19 cellular contexts compared by ENCODE assay signal in the genomic region with DNA sequence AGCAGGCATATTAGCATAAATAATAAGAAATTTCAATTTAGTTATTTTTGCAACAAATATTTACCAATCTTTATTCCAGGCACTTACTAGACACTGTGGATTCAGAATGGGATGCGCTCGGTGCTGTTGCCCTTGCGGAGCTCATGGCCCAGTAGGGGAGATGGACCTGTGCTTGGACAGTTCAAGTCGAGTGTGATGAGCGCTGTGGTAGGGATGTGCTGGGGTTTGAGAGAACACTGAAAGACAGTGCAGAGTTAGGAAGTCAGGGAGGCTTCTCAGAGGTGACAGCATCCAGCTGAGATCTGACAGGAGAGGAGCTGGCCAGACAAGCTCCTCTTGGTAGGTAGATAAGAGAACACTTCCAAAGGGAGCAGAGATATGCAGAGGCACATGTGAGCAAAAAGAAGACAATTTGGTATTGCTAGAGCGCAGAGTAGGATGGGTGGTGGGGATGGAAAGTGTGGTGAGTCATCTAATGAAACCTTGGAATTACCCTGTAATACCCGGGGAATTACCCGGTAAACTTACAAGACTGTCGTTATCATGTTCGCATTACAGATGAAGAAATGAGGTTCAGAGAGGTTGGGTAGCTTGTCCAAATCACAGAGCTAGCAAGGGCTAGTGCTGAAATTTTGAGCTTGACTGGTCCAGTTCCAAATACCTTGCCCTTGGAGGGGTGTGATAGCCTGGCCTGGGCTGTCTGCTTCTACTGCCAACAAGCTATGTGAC.
DNase-seq lines count a peak whose midpoint lies in the region; ATAC-seq and TF ChIP-seq lines count a peak whose summit lies in the region.
"Had no signal": no experiment of that assay in that cellular context is flagged by ENCODE, and none has a peak within 500 bp of the region (broad histone marks: within the 10 kb centered on the region; RNA-seq: fewer than 3 reads in every experiment).

No MANE protein-coding gene starts in this region.

- peaks cover 0 to 21% (median 4%) of the 10 kb centered on the region in 7 donors for H3K27me3 ChIP-seq in spleen (replicated peaks in 1 of 7)
- no peaks in the 10 kb centered on the region for H3K27me3 ChIP-seq in thyroid gland
- H3K27me3 ChIP-seq: right lobe of liver had no signal

- H3K4me1 Mint-ChIP-seq in stimulated activated memory B cell treated with anti-CD40 and anti-IgM and Interleukin-4, amounts not matched to agents 10 μg/mL and 1 μg/mL and 100 μg/mL, for 72 hours = no peaks in the 10 kb centered on the region

- peaks cover 5% of the 10 kb centered on the region for H3K9me3 Mint-ChIP-seq in stimulated activated memory B cell treated with anti-CD40 and anti-IgM and Interleukin-4, amounts not matched to agents 10 μg/mL and 1 μg/mL and 100 μg/mL, for 72 hours
- H3K9me3 Mint-ChIP-seq: T-helper 2 cell treated with Interferon-gamma antibody and Interleukin-4, amounts not matched to agents 5 μg/mL and 100 μg/mL, for 36 hours had no signal

- H3K27ac Mint-ChIP-seq in stimulated activated memory B cell treated with anti-CD40 and anti-IgM and Interleukin-4, amounts not matched to agents 10 μg/mL and 1 μg/mL and 100 μg/mL, for 72 hours = no peak overlapping the region
- H3K27ac Mint-ChIP-seq: T-helper 2 cell treated with Interferon-gamma antibody and Interleukin-4, amounts not matched to agents 5 μg/mL and 100 μg/mL, for 36 hours had no signal

- H3K4me1 ChIP-seq in spleen (no peaks in the 10 kb centered on the region), thyroid gland (peaks cover 8 to 14% of the 10 kb centered on the region in 2 donors)
- H3K4me1 ChIP-seq: heart left ventricle, right lobe of liver had no signal

- H3K36me3 ChIP-seq in spleen (no peaks in the 10 kb centered on the region), thyroid gland (no peaks in the 10 kb centered on the region)
- H3K36me3 ChIP-seq: heart left ventricle, right lobe of liver had no signal

- no peaks in the 10 kb centered on the region for H3K27me3 Mint-ChIP-seq in stimulated activated memory B cell treated with anti-CD40 and anti-IgM and Interleukin-4, amounts not matched to agents 10 μg/mL and 1 μg/mL and 100 μg/mL, for 72 hours

- no peak overlapping the region for H3K4me3 Mint-ChIP-seq in stimulated activated memory B cell treated with anti-CD40 and anti-IgM and Interleukin-4, amounts not matched to agents 10 μg/mL and 1 μg/mL and 100 μg/mL, for 72 hours
- H3K4me3 Mint-ChIP-seq: T-helper 2 cell treated with Interferon-gamma antibody and Interleukin-4, amounts not matched to agents 5 μg/mL and 100 μg/mL, for 36 hours had no signal

- ATAC-seq in GM18502 (IDR thresholded peaks at IDR 0.05; ENCODE audit: poor library complexity, unreplicated experiment) (peak; percentile 78), GM21360 (IDR thresholded peaks at IDR 0.05; ENCODE audit: unreplicated experiment) (peak; percentile 77), HG02885 (IDR thresholded peaks at IDR 0.05; ENCODE audit: poor library complexity, unreplicated experiment) (peak; percentile 75)
- ATAC-seq in stimulated activated memory B cell treated with anti-CD40 and anti-IgM and Interleukin-4, amounts not matched to agents 10 μg/mL and 1 μg/mL and 100 μg/mL, for 72 hours = no peak
- ATAC-seq: heart left ventricle, right lobe of liver had no signal

- intact Hi-C loops in spleen (cut with DNase I; ENCODE audit: low total_unique reads) = no loop called here
- intact Hi-C loops in thyroid gland (cut with DNase I) = no loop called here

- H3K9me3 ChIP-seq in spleen (no peaks in the 10 kb centered on the region), thyroid gland (no peaks in the 10 kb centered on the region)
- H3K9me3 ChIP-seq: heart left ventricle, right lobe of liver had no signal

- H3K27ac ChIP-seq in spleen = no peak overlapping the region
- no peak overlapping the region for H3K27ac ChIP-seq in thyroid gland
- H3K27ac ChIP-seq: heart left ventricle, right lobe of liver had no signal

- WGBS in spleen, 5 donors = 76 to 91% (median 86%) methylated on average over 10 of the region's 10 CpGs
- WGBS in thyroid gland, 2 donors = 89 to 95% methylated on average over 10 of the region's 10 CpGs

- TF ChIP-seq CTCF in spleen (IDR thresholded peaks at IDR 0.05 in 8 of 11, conservative IDR thresholded peaks at IDR 0.05 in 3 of 11) (no peak), thyroid gland (IDR thresholded peaks at IDR 0.05) (no peak)

- DNase-seq in RPMI7951 (ENCODE audit: low read depth) = peak; percentile 19
- no peak for DNase-seq in spleen
- no peak for DNase-seq in globus pallidus (ENCODE audit: low spot score)
- DNase-seq in thyroid gland = no peak
- DNase-seq: activated CD4-positive, alpha-beta T cell treated with anti-CD3 and anti-CD28 coated beads for 1 hour; activated naive CD4-positive, alpha-beta T cell; dermis blood vessel endothelial cell; GDM1; heart left ventricle; Karpas-422; midbrain; NCI-H146; right lobe of liver; stimulated activated CD4-positive, alpha-beta T cell treated with anti-CD3 and anti-CD28 coated beads, Interleukin-1b, Interleukin-23, amount 100 ng/mL, for 48 hours had no signal

- no peak for TF ChIP-seq POLR2A in spleen (IDR thresholded peaks at IDR 0.05)
- TF ChIP-seq POLR2A in thyroid gland (IDR thresholded peaks at IDR 0.05) = no peak

- no peaks in the 10 kb centered on the region for H3K36me3 Mint-ChIP-seq in stimulated activated memory B cell treated with anti-CD40 and anti-IgM and Interleukin-4, amounts not matched to agents 10 μg/mL and 1 μg/mL and 100 μg/mL, for 72 hours

- no peak overlapping the region for H3K4me3 ChIP-seq in spleen
- no peak overlapping the region for H3K4me3 ChIP-seq in thyroid gland (replicated peaks in 1 of 3)
- H3K4me3 ChIP-seq: heart left ventricle, right lobe of liver had no signal
